In the genomic region with DNA sequence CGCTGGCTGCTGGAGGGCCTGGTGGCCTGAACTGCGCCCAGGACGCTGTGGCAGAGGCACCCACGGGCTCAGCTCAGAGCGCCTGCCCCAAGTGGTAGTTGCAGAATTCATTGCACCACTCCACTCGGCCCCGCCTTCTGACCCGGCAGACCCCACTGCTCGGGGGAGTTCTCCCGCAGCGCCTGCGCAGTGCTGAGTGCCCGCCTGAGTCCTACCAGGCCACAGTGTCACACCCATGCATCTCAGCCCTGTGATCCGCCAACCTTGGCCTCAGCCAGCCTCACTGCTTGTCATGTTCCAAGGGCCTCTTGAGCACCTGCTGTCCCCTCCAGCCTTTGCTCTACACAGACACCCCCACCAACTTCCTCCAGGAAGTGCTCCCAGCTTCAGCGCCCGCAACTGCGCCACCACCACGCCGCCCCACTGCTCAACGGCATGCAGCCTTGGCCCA, we compare ENCODE assay signal across 8 cellular contexts. TPM values are rescaled to one million over a fixed set of nuclear protein-coding genes. Genes with fewer than 3 reads are reported as not detected.
DNase-seq lines count a peak whose midpoint lies in the region; TF ChIP-seq lines count a peak whose summit lies in the region.

No MANE protein-coding gene starts in this region.

- TF ChIP-seq CTCF in DOHH2 (IDR thresholded peaks at IDR 0.05; ENCODE audit: low read depth, low read length, poor library complexity, severe bottlenecking) (peak; percentile 4), smooth muscle cell (IDR thresholded peaks at IDR 0.05; ENCODE audit: borderline replicate concordance, insufficient read depth, poor library complexity, severe bottlenecking) (no peak), testis (IDR thresholded peaks at IDR 0.05) (no peak)

- 97% methylated on average over 18 of the region's 20 CpGs for WGBS in smooth muscle cell (ENCODE audit: low lambda C conversion rate)
- 80 to 84% methylated on average over 17 to 20 of the region's 20 CpGs for WGBS in testis, 2 donors

- no peaks in the 10 kb centered on the region for H3K36me3 ChIP-seq in DOHH2 (ENCODE audit: control insufficient read depth, low read length)
- H3K36me3 ChIP-seq in smooth muscle cell (ENCODE audit: low read depth) = no peaks in the 10 kb centered on the region
- no peaks in the 10 kb centered on the region for H3K36me3 ChIP-seq in testis (ENCODE audit: low read depth, missing control alignments)

- no peak overlapping the region for H3K9ac ChIP-seq in smooth muscle cell (ENCODE audit: low read depth)

- peaks cover 21% of the 10 kb centered on the region for H3K4me1 ChIP-seq in DOHH2 (ENCODE audit: control insufficient read depth, low read length)
- no peaks in the 10 kb centered on the region for H3K4me1 ChIP-seq in smooth muscle cell (ENCODE audit: low read depth)
- H3K4me1 ChIP-seq in testis = peaks cover 18% of the 10 kb centered on the region

- peak overlapping the region; percentile 46 for H3K4me3 ChIP-seq in DOHH2 (ENCODE audit: low read length)
- no peak overlapping the region for H3K4me3 ChIP-seq in smooth muscle cell
- no peak overlapping the region for H3K4me3 ChIP-seq in testis

- H3K9me2 ChIP-seq in DOHH2 (replicated peaks; ENCODE audit: control insufficient read depth, low read length) = no peaks in the 10 kb centered on the region

- no peak overlapping the region for H2AFZ ChIP-seq in smooth muscle cell (ENCODE audit: low read depth)

- intact Hi-C loops in testis (cut with DNase I; ENCODE audit: low total_unique reads) = no loop called here

- H4K20me1 ChIP-seq in DOHH2 (ENCODE audit: control insufficient read depth, insufficient read depth, low read depth, low read length) (no peaks in the 10 kb centered on the region), smooth muscle cell (ENCODE audit: low read depth) (no peaks in the 10 kb centered on the region)

- H3K4me2 ChIP-seq in DOHH2 (ENCODE audit: low read length) = peak overlapping the region; percentile 63
- H3K4me2 ChIP-seq in smooth muscle cell = no peak overlapping the region

- no peak for TF ChIP-seq POLR2A in testis (IDR thresholded peaks at IDR 0.05)

- H3K79me2 ChIP-seq in DOHH2 (ENCODE audit: control insufficient read depth, low read length) (no peaks in the 10 kb centered on the region), smooth muscle cell (ENCODE audit: low read depth) (no peaks in the 10 kb centered on the region)

- DNase-seq in NCI-H510A treated with DMSO at 0.1 percent for 48 hours (lab: John Stamatoyannopoulos, UW) (peak; percentile 15), dermis blood vessel endothelial cell (no peak), smooth muscle cell (lab: John Stamatoyannopoulos, UW; ENCODE audit: unreplicated experiment) (no peak), testis (no peak), hippocampal formation (lab: John Stamatoyannopoulos, UW) (no peak)
- DNase-seq in activated T-helper 1 cell treated with anti-CD3 and anti-CD28 coated beads, Interleukin-2, amount 50 U/mL, for 16 hours (ENCODE audit: low read depth in 1 of 2, low spot score in 1 of 2) = peak; percentile 29 to 39
- peak; percentile 73 for DNase-seq in stimulated activated CD4-positive, alpha-beta T cell treated with anti-CD3 and anti-CD28 coated beads, Interleukin-15, amount 100 ng/mL, for 24 hours

- no peaks in the 10 kb centered on the region for H3K27me3 ChIP-seq in DOHH2 (ENCODE audit: control insufficient read depth, low read length)
- no peaks in the 10 kb centered on the region for H3K27me3 ChIP-seq in smooth muscle cell (ENCODE audit: low read depth)
- H3K27me3 ChIP-seq in testis = no peaks in the 10 kb centered on the region

- H3F3A ChIP-seq in DOHH2 (ENCODE audit: control insufficient read depth, insufficient read depth) (no peaks in the 10 kb centered on the region), smooth muscle cell (ENCODE audit: low read depth) (no peaks in the 10 kb centered on the region)

- H3K27ac ChIP-seq in DOHH2 (ENCODE audit: low read depth, low read length) = no peak overlapping the region
- no peak overlapping the region for H3K27ac ChIP-seq in smooth muscle cell (ENCODE audit: low read depth)
- H3K27ac ChIP-seq in testis = no peak overlapping the region

- H3K9me3 ChIP-seq in DOHH2 (ENCODE audit: control insufficient read depth, insufficient read depth, low read length) (no peaks in the 10 kb centered on the region), smooth muscle cell (replicated peaks; ENCODE audit: low read depth) (no peaks in the 10 kb centered on the region), testis (no peaks in the 10 kb centered on the region)

RNA-seq across cellular contexts. Expression of a gene that starts 12.2 kb away (rescaled TPM):
- total RNA-seq in dermis blood vessel endothelial cell (0.68 and 2.0 TPM in 2 replicates), smooth muscle cell (0.40 and 0.45 TPM in 2 replicates), testis (1 to 10 TPM; 3.3 to 5.9 TPM)
- polyA plus RNA-seq in smooth muscle cell (0.61 and 0.83 TPM in 2 replicates), testis (ENCODE audit: insufficient read depth, low read depth, low replicate concordance) (3.9 TPM)

Comparison
In these comparisons a context has a peak if more than half of its experiments do, and no peak if none do; other contexts are left out.
1. DNase-seq: peak in NCI-H510A treated with DMSO at 0.1 percent for 48 hours (single experiment), activated T-helper 1 cell treated with anti-CD3 and anti-CD28 coated beads, Interleukin-2, amount 50 U/mL, for 16 hours (2 of 2) and stimulated activated CD4-positive, alpha-beta T cell treated with anti-CD3 and anti-CD28 coated beads, Interleukin-15, amount 100 ng/mL, for 24 hours (single experiment); none in dermis blood vessel endothelial cell (single experiment), smooth muscle cell (single experiment), testis (single experiment) and hippocampal formation (0 of 2).